In genomic region chr11:2885017-2885675, GRCh38 we compare ENCODE assay signal across 1 cellular context.
TF ChIP-seq lines count a peak whose summit lies in the region.

No MANE protein-coding gene starts in this region.

TF ChIP-seq in GM12878, 131 proteins besides CTCF, POLR2A, EP300 and RAD21 (continued from another document):
- TF ChIP-seq IRF3 (IDR thresholded peaks at IDR 0.05) (no peak), SMAD5 (IDR thresholded peaks at IDR 0.05; ENCODE audit: low read depth) (no peak), SREBF1 (IDR thresholded peaks at IDR 0.05; ENCODE audit: low read length) (no peak), SUZ12 (IDR thresholded peaks at IDR 0.05; ENCODE audit: unreplicated experiment) (peak; percentile 84), NR2C2 (IDR thresholded peaks at IDR 0.05; ENCODE audit: borderline replicate concordance, control insufficient read depth, insufficient read length, low read depth) (no peak), MEF2A (IDR thresholded peaks at IDR 0.05; ENCODE audit: insufficient read depth, low read depth, low read length) (no peak), LARP7 (IDR thresholded peaks at IDR 0.05) (0 out of 2 replicates have a peak, but pooled peaks have one; percentile 45), EZH2 (IDR thresholded peaks at IDR 0.05; ENCODE audit: borderline replicate concordance, control insufficient read depth, low read depth, low read length) (0 out of 2 replicates have a peak, but pooled peaks have one; percentile 81), IKZF1 (conservative IDR thresholded peaks at IDR 0.05) (0 out of 2 replicates have a peak, but pooled peaks have one; percentile 14), E4F1 (IDR thresholded peaks at IDR 0.05; ENCODE audit: borderline replicate concordance, partially characterized antibody) (no peak), SPI1 (IDR thresholded peaks at IDR 0.05; ENCODE audit: borderline replicate concordance, insufficient read depth, low read depth, low read length) (no peak)
